8 cellular contexts compared by ENCODE assay signal in the genomic region with DNA sequence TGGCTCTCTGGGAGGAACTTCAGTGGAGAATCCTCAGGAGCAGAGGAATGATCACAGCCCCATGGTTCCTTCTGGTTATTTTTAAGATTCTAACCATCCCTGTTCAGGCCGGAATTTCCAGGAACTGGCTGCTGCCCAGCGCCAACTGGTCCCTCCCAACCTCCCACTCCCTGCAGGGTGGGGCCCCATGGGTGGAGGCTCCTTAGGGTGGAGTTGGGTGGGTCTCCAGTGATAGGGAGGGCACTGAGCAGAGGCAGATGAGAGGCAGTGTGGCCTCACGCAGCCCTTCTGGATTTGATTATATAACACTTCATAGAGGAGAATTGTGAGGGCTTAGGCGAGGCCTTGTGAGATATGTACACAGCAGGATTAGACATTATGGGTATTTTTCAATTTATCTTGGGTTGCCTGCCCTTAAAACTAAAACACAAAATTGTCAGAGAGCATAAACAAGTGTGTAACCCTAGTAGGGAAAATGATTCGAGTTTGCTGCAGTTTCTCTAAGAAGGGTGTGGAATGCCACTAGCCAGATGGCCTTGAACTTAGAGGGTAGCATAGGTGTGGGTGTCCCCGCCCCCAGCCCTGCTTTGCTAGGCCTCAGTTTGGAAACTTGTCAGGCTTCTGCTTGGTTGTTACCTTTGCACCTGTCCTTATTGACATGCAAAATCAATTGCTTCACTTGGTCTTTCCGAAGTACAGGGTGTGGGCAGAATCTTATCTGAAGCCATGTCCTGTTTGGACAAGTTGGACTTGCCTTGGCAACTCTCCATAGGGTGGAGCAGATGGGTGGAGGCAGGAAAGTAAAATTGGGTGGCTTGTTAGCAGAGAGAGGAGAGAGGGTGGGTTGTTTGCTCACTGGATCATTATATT. TPM values are rescaled to one million over a fixed set of nuclear protein-coding genes. Genes with fewer than 3 reads are reported as not detected.
DNase-seq lines count a peak whose midpoint lies in the region; ATAC-seq, FAIRE-seq and TF ChIP-seq lines count a peak whose summit lies in the region.

No MANE protein-coding gene starts in this region.

- H3K9me3 ChIP-seq in adrenal gland (replicated peaks in 1 of 3) (no peaks in the 10 kb centered on the region), kidney (ENCODE audit: control insufficient read depth in 1 of 2, low read length in 2 of 2) (no peaks in the 10 kb centered on the region), subcutaneous abdominal adipose tissue (ENCODE audit: control insufficient read depth in 5 of 5, low read length in 5 of 5) (no peaks in the 10 kb centered on the region)

- no peak overlapping the region for H3K4me3 ChIP-seq in adrenal gland
- peak overlapping the region; percentile 7 to 9 for H3K4me3 ChIP-seq in kidney (ENCODE audit: low read length in 2 of 2)
- peak overlapping the region in 3 of 5 donors; percentile 2 to 52 (median 51) for H3K4me3 ChIP-seq in subcutaneous abdominal adipose tissue (ENCODE audit: low read depth in 1 of 5, low read length in 5 of 5)

- peak overlapping the region in 1 of 2 donors; percentile 47 for H3K9ac ChIP-seq in kidney (ENCODE audit: low read length in 2 of 2)
- peak overlapping the region; percentile 9 to 75 (median 67) for H3K9ac ChIP-seq in subcutaneous abdominal adipose tissue (ENCODE audit: low read length in 5 of 5)

- H3K36me3 ChIP-seq in adrenal gland (replicated peaks in 1 of 2) (no peaks in the 10 kb centered on the region), kidney (ENCODE audit: control insufficient read depth in 1 of 2, insufficient read depth in 2 of 2, low read length in 2 of 2) (no peaks in the 10 kb centered on the region), subcutaneous abdominal adipose tissue (ENCODE audit: control insufficient read depth in 5 of 5, insufficient read depth in 5 of 5, low read length in 5 of 5) (no peaks in the 10 kb centered on the region)

- no peaks in the 10 kb centered on the region for H3K27me3 ChIP-seq in adrenal gland
- no peaks in the 10 kb centered on the region for H3K27me3 ChIP-seq in subcutaneous abdominal adipose tissue (ENCODE audit: control insufficient read depth in 5 of 5, insufficient read depth in 4 of 5, low read length in 5 of 5)

- H3K4me1 ChIP-seq in adrenal gland (replicated peaks in 1 of 2) (peaks cover 73 to 87% of the 10 kb centered on the region in 2 donors), kidney (ENCODE audit: control insufficient read depth in 1 of 2, insufficient read depth in 1 of 2, low read depth in 1 of 2, low read length in 2 of 2) (peaks cover 53 to 72% of the 10 kb centered on the region in 2 donors), subcutaneous abdominal adipose tissue (ENCODE audit: control insufficient read depth in 5 of 5, insufficient read depth in 5 of 5, low read length in 5 of 5) (peaks cover 34 to 92% (median 92%) of the 10 kb centered on the region in 5 donors)

- no peak for ATAC-seq in HG03565 (IDR thresholded peaks at IDR 0.05; ENCODE audit: unreplicated experiment)

- TF ChIP-seq POLR2A in adrenal gland (IDR thresholded peaks at IDR 0.05), result no peak

- 18 to 28% (median 25%) methylated on average over 6 to 7 of the region's 7 CpGs for WGBS in adrenal gland, 4 donors

- no peak for FAIRE-seq in kidney (lab: Jason Lieb, UNC)

- DNase-seq in AG08396 (ENCODE audit: low spot score) (peak; percentile 41), HuH-7.5 (ENCODE audit: low spot score) (peak; percentile 36), adrenal gland (peak in 3 of 7 donors; percentile 33 to 50 (median 37)), kidney (peak; percentile 89), SW480 (ENCODE audit: low spot score) (no peak), HK-2 (ENCODE audit: unreplicated experiment) (no peak)

- TF ChIP-seq CTCF in adrenal gland (IDR thresholded peaks at IDR 0.05) (no peak), kidney (IDR thresholded peaks at IDR 0.05; ENCODE audit: borderline replicate concordance, extremely low read depth, insufficient read depth) (no peak)

- intact Hi-C loops in adrenal gland (cut with DNase I) (no loop called here), kidney (cut with DNase I) (loop anchor here (10.0 kb wide), 1 partner anchor 349 kb away; no protein-coding TSS in a partner anchor)

- H3K27ac ChIP-seq in adrenal gland, result peak overlapping the region; percentile 22 to 99 (median 87)
- peak overlapping the region; percentile 86 to 93 for H3K27ac ChIP-seq in kidney (ENCODE audit: low read depth in 2 of 2, low read length in 2 of 2)
- peak overlapping the region; percentile 94 for H3K27ac ChIP-seq in subcutaneous abdominal adipose tissue (ENCODE audit: low read depth, low read length)

RNA-seq across cellular contexts. Expression of a gene that starts 9.3 kb away (rescaled TPM):
- 10 to 100 TPM; 24.4 to 45.7 (median 44.0) TPM for total RNA-seq in adrenal gland
- 10 to 100 TPM; 10.1 to 23.5 (median 10.2) TPM for polyA plus RNA-seq in adrenal gland
- total RNA-seq in kidney, result 87.7 TPM
- polyA plus RNA-seq in kidney (ENCODE audit: insufficient read depth, low read depth, low replicate concordance), result 9.3 TPM

Comparison
In these comparisons a context has a peak if more than half of its experiments do, and no peak if none do; other contexts are left out.
1. DNase-seq: peak in AG08396 (single experiment), HuH-7.5 (single experiment) and kidney (single experiment); none in SW480 (single experiment) and HK-2 (single experiment).
2. H3K4me3 ChIP-seq: peak in kidney (2 of 2) and subcutaneous abdominal adipose tissue (3 of 5); none in adrenal gland (0 of 4).
3. Peak in every context shown above with its lines, with median percentiles within 50 percentile points of each other: H3K27ac ChIP-seq.